Comparison of ENCODE assay signal across 12 cellular contexts in genomic region chr2:118049140-118050128, GRCh38. TPM values are rescaled to one million over a fixed set of nuclear protein-coding genes. Genes with fewer than 3 reads are reported as not detected.
DNase-seq lines count a peak whose midpoint lies in the region; ATAC-seq and TF ChIP-seq lines count a peak whose summit lies in the region.
"Had no signal": no experiment of that assay in that cellular context is flagged by ENCODE, and none has a peak within 500 bp of the region (broad histone marks: within the 10 kb centered on the region; RNA-seq: fewer than 3 reads in every experiment).

No MANE protein-coding gene starts in this region.

- H3K9me3 Mint-ChIP-seq in activated T-helper 17 cell treated with anti-CD3 and anti-CD28 coated beads, Interleukin-2, amount 50 U/mL, for 72 hours = no peaks in the 10 kb centered on the region
- H3K9me3 Mint-ChIP-seq: GM23338 had no signal

- H3K9me3 ChIP-seq in vagina = no peaks in the 10 kb centered on the region

- peaks cover 2% of the 10 kb centered on the region for H3K4me1 Mint-ChIP-seq in activated T-helper 17 cell treated with anti-CD3 and anti-CD28 coated beads, Interleukin-2, amount 50 U/mL, for 72 hours

- peaks cover 39% of the 10 kb centered on the region for H3K27me3 Mint-ChIP-seq in activated T-helper 17 cell treated with anti-CD3 and anti-CD28 coated beads, Interleukin-2, amount 50 U/mL, for 72 hours

- no peak overlapping the region for H3K27ac Mint-ChIP-seq in activated T-helper 17 cell treated with anti-CD3 and anti-CD28 coated beads, Interleukin-2, amount 50 U/mL, for 72 hours
- H3K27ac Mint-ChIP-seq: activated naive CD8-positive, alpha-beta T cell; GM23338 had no signal

- TF ChIP-seq CTCF in vagina (IDR thresholded peaks at IDR 0.05) = no peak

- ATAC-seq in GM18505 (IDR thresholded peaks at IDR 0.05; ENCODE audit: unreplicated experiment) (peak; percentile 76), GM19463 (IDR thresholded peaks at IDR 0.05; ENCODE audit: unreplicated experiment) (peak; percentile 83), HG03378 (IDR thresholded peaks at IDR 0.05; ENCODE audit: unreplicated experiment) (peak; percentile 81), HG02642 (IDR thresholded peaks at IDR 0.05; ENCODE audit: poor library complexity, unreplicated experiment) (no peak)
- peak; percentile 63 for ATAC-seq in activated T-helper 17 cell treated with anti-CD3 and anti-CD28 coated beads, Interleukin-2, amount 50 U/mL, for 72 hours (replicated peaks)
- ATAC-seq: GM23338 had no signal

- H3K27me3 ChIP-seq in vagina = no peaks in the 10 kb centered on the region

- intact Hi-C loops in vagina (cut with DNase I) = loop anchor here (5.0 kb wide), 1 partner anchor 808 kb away; no protein-coding TSS in a partner anchor

- H3K36me3 ChIP-seq in vagina = no peaks in the 10 kb centered on the region
- H3K36me3 ChIP-seq: WERI-Rb-1 had no signal

- TF ChIP-seq POLR2A in GM18505 (IDR thresholded peaks at IDR 0.05; ENCODE audit: borderline replicate concordance, extremely low read depth, insufficient read depth, insufficient read length) (no peak), vagina (IDR thresholded peaks at IDR 0.05) (no peak)

- peaks cover 5% of the 10 kb centered on the region for H3K4me1 ChIP-seq in vagina

- H3K36me3 Mint-ChIP-seq in activated T-helper 17 cell treated with anti-CD3 and anti-CD28 coated beads, Interleukin-2, amount 50 U/mL, for 72 hours (ENCODE audit: low read depth) = no peaks in the 10 kb centered on the region

- DNase-seq in vagina (ENCODE audit: extremely low spot score in 2 of 2) = no peak
- DNase-seq in retina = no peak
- DNase-seq in NCI-H146 treated with DMSO at 0.1 percent for 48 hours (lab: John Stamatoyannopoulos, UW; ENCODE audit: unreplicated experiment) = no peak
- DNase-seq: DND-41, WERI-Rb-1 had no signal

- H3K4me3 ChIP-seq in vagina = no peak overlapping the region
- H3K4me3 ChIP-seq: GM23338 had no signal

- H3K27ac ChIP-seq in vagina = no peak overlapping the region
- H3K27ac ChIP-seq: WERI-Rb-1 had no signal

- no peak overlapping the region for H3K4me3 Mint-ChIP-seq in activated T-helper 17 cell treated with anti-CD3 and anti-CD28 coated beads, Interleukin-2, amount 50 U/mL, for 72 hours
- H3K4me3 Mint-ChIP-seq: activated naive CD8-positive, alpha-beta T cell; GM23338 had no signal

RNA-seq across cellular contexts. Expression of gene CCDC93, which starts 35.6 kb away (rescaled TPM):
- total RNA-seq in activated T-helper 17 cell treated with anti-CD3 and anti-CD28 coated beads, Interleukin-2, amount 50 U/mL, for 72 hours = 10 to 100 TPM; 30.6 to 43.6 TPM
- total RNA-seq in vagina = 18.2 TPM

RNA-seq across cellular contexts. Expression of gene INSIG2, which starts 38.8 kb away (rescaled TPM):
- 100 to 1,000 TPM in 1 of 2 donors, 10 to 100 TPM in 1; 75.4 to 309 TPM for total RNA-seq in activated T-helper 17 cell treated with anti-CD3 and anti-CD28 coated beads, Interleukin-2, amount 50 U/mL, for 72 hours
- total RNA-seq in vagina = 9.8 TPM
